ENCODE assay signal across 16 cellular contexts in genomic region chr9:2120926-2121689, GRCh38.
DNase-seq lines count a peak whose midpoint lies in the region; ATAC-seq, FAIRE-seq and TF ChIP-seq lines count a peak whose summit lies in the region.
"Had no signal": no experiment of that assay in that cellular context is flagged by ENCODE, and none has a peak within 500 bp of the region (broad histone marks: within the 10 kb centered on the region; RNA-seq: fewer than 3 reads in every experiment).

No MANE protein-coding gene starts in this region.

- ATAC-seq in psoas muscle: peak in 1 of 4 donors; percentile 59
- no peak for ATAC-seq in HG02798 (IDR thresholded peaks at IDR 0.05; ENCODE audit: poor library complexity, unreplicated experiment)
- ATAC-seq: activated naive CD8-positive, alpha-beta T cell treated with anti-CD3 and anti-CD28 coated beads, Interleukin-2, amount 50 U/mL, for 24 hours had no signal

- H3K27me3 ChIP-seq in fibroblast of lung (ENCODE audit: control insufficient read depth, insufficient read depth, low read length) (no peaks in the 10 kb centered on the region), psoas muscle (ENCODE audit: insufficient read depth in 3 of 3, low read length in 2 of 3) (no peaks in the 10 kb centered on the region)
- H3K27me3 ChIP-seq: neutrophil, transverse colon had no signal

- no peak overlapping the region for H3K9ac ChIP-seq in fibroblast of lung (ENCODE audit: insufficient read depth, low read length)

- H3K4me1 ChIP-seq in fibroblast of lung (ENCODE audit: control insufficient read depth, extremely low read depth, insufficient read depth, low read length): peaks cover 2% of the 10 kb centered on the region
- peaks cover 24% of the 10 kb centered on the region for H3K4me1 ChIP-seq in psoas muscle

- DNase-seq in EL (peak; percentile 54), SK-MEL-5 (ENCODE audit: low read depth, low spot score) (peak; percentile 2), fibroblast of lung (ENCODE audit: low read depth in 2 of 2) (peak; percentile 54 to 61), psoas muscle (no peak), GM12892 (ENCODE audit: insufficient read length) (no peak), MV-4-11 (lab: John Stamatoyannopoulos, UW) (no peak), NCI-H1092 treated with DMSO at 0.1 percent for 48 hours (lab: John Stamatoyannopoulos, UW) (no peak)
- DNase-seq: activated CD4-positive, alpha-beta T cell treated with anti-CD3 and anti-CD28 coated beads for 4 hours; activated naive CD8-positive, alpha-beta T cell treated with anti-CD3 and anti-CD28 coated beads, Interleukin-2, amount 50 U/mL, for 24 hours; DMS79 treated with DMSO at 0.1 percent for 48 hours; NCI-H1436; transverse colon had no signal

- TF ChIP-seq POLR2A in GM12892 (IDR thresholded peaks at IDR 0.05; ENCODE audit: low read depth, low read length): no peak

- H3K79me2 ChIP-seq in fibroblast of lung (ENCODE audit: control insufficient read depth, insufficient read depth, low read length): no peaks in the 10 kb centered on the region

- in situ Hi-C loops in SK-MEL-5 (cut with HindIII; ENCODE audit: low pct_unique_long_range_greater_than_20kb, low sequenced_read_pairs): no loop called here

- FAIRE-seq in GM12892 (lab: Jason Lieb, UNC): no peak
- FAIRE-seq: H1, RCC 7860 had no signal

- H4K20me1 ChIP-seq in fibroblast of lung (ENCODE audit: control insufficient read depth, extremely low read depth, insufficient read depth, low read length): no peaks in the 10 kb centered on the region

- peak in 1 of 2 donors; percentile 34 for TF ChIP-seq CTCF in fibroblast of lung (conservative IDR thresholded peaks at IDR 0.05 in 1 of 2, IDR thresholded peaks at IDR 0.05 in 1 of 2; ENCODE audit: low read depth in 1 of 2, low read length in 2 of 2)
- TF ChIP-seq CTCF in psoas muscle (IDR thresholded peaks at IDR 0.05): peak; percentile 23

- H3K36me3 ChIP-seq in fibroblast of lung (ENCODE audit: control insufficient read depth, insufficient read depth, low read length) (peaks cover 2% of the 10 kb centered on the region), psoas muscle (ENCODE audit: insufficient read depth in 1 of 2, low read depth in 1 of 2) (peaks cover 7 to 70% of the 10 kb centered on the region in 2 donors)

- H2AFZ ChIP-seq in fibroblast of lung (ENCODE audit: low read length): no peak overlapping the region

- no peak overlapping the region for H3K27ac ChIP-seq in fibroblast of lung (ENCODE audit: insufficient read depth, low read length)
- H3K27ac ChIP-seq in psoas muscle: no peak overlapping the region
- H3K27ac ChIP-seq: neutrophil had no signal

- WGBS in psoas muscle, 3 donors: 50 to 71% (median 58%) methylated on average over 3 of the region's 3 CpGs

- peak overlapping the region; percentile 46 for H3K4me2 ChIP-seq in fibroblast of lung (ENCODE audit: extremely low read depth, insufficient read depth, low read length)

- no peak overlapping the region for H3K4me3 ChIP-seq in fibroblast of lung (replicated peaks in 1 of 4; ENCODE audit: control extremely low read depth in 1 of 4, insufficient read depth in 1 of 4, low read depth in 3 of 4, low read length in 4 of 4)
- no peak overlapping the region for H3K4me3 ChIP-seq in psoas muscle
- H3K4me3 ChIP-seq: transverse colon had no signal

- intact Hi-C loops in psoas muscle (cut with DNase I): loop anchor here in 1 of 2 donors (10.0 kb wide), 1 partner anchor 614 kb away; no protein-coding TSS in a partner anchor

- H3K9me3 ChIP-seq in fibroblast of lung (ENCODE audit: control insufficient read depth, insufficient read depth, low read depth, low read length): no peaks in the 10 kb centered on the region
- H3K9me3 ChIP-seq in psoas muscle: no peaks in the 10 kb centered on the region
- H3K9me3 ChIP-seq: neutrophil, transverse colon had no signal

Comparison
In these comparisons a context has a peak if more than half of its experiments do, and no peak if none do; other contexts are left out.
1. DNase-seq: peak in EL (single experiment), SK-MEL-5 (single experiment) and fibroblast of lung (2 of 2); none in psoas muscle (0 of 2), GM12892 (single experiment), MV-4-11 (single experiment) and NCI-H1092 treated with DMSO at 0.1 percent for 48 hours (single experiment).